In the genomic region with DNA sequence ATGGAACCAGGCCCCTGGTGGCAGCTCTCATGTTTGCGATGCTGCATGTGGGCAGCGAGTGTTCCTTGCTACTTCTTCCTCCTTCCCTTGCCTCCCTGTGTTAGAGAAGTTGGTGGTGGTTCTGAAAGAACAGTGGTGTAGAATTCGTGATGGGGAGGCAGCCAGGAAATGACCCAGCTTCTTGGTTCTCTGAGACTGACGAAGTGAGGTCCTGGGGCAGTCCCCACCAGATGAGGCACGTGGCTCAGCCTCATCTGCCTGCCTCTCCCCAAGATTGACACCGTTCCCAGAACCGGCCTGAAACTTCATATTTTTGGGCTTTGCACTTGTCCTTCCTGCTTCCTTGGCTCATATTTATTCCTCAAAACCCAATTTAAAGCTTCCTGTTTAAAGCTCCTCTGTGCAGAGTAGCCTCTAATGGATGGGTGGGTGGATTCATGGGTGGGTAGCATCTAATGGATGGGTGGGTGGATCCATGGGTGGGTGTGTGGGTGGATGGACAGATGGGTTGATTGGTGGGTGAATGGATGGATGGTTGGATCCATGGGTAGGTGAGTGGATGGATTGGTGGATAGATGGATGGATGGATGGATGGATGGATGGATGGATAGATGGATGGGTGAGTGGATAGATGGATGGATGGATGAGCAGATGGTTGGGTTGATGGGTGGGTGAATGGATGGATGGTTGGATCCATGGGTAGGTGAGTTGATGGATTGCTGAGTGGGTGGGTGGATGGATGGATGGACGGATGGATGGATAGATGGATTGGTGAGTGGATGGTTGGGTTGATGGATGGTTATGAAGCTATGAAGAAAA, we compare ENCODE assay signal across 32 cellular contexts.
"Had no signal": no experiment of that assay in that cellular context is flagged by ENCODE, and none has a peak within 500 bp of the region (broad histone marks: within the 10 kb centered on the region; RNA-seq: fewer than 3 reads in every experiment).

No MANE protein-coding gene starts in this region.

- H3K9me3 Mint-ChIP-seq: central memory CD8-positive, alpha-beta T cell; mesothelial cell of epicardium; stimulated activated naive CD8-positive, alpha-beta T cell treated with anti-CD3 and anti-CD28 coated beads, Interleukin-15, amount 100 ng/mL, for 72 hours; type B pancreatic cell; WTC11 had no signal

- H3K4me3 ChIP-seq: pancreas, prostate gland, vagina had no signal

- H3K9me3 ChIP-seq: neutrophil, pancreas, prostate gland, vagina had no signal

- H3K27ac ChIP-seq: neutrophil, pancreas, prostate gland, vagina had no signal

- H3K27me3 Mint-ChIP-seq: stimulated activated naive CD8-positive, alpha-beta T cell treated with anti-CD3 and anti-CD28 coated beads, Interleukin-15, amount 100 ng/mL, for 72 hours; type B pancreatic cell had no signal

- H3K36me3 Mint-ChIP-seq: activated CD8-positive, alpha-beta memory T cell treated with anti-CD3 and anti-CD28 coated beads, Interleukin-2, amount 10 ng/mL, durations not matched to agents 7 days and 5 days; activated naive CD8-positive, alpha-beta T cell; stimulated activated memory B cell treated with anti-CD40 and anti-IgM and Interleukin-4, amounts not matched to agents 10 μg/mL and 1 μg/mL and 100 μg/mL, for 72 hours had no signal

- ATAC-seq: activated CD8-positive, alpha-beta memory T cell treated with anti-CD3 and anti-CD28 coated beads, Interleukin-2, amount 10 ng/mL, durations not matched to agents 7 days and 5 days; activated CD8-positive, alpha-beta T cell treated with anti-CD3 and anti-CD28 coated beads, Interleukin-2, amount 10 ng/mL, durations not matched to agents 7 days and 5 days; left ventricle myocardium superior; pancreas; sciatic nerve; stimulated activated memory B cell treated with anti-CD40 and anti-IgM and Interleukin-4, amounts not matched to agents 10 μg/mL and 1 μg/mL and 100 μg/mL, for 72 hours; stimulated activated naive CD8-positive, alpha-beta T cell treated with anti-CD3 and anti-CD28 coated beads, Interleukin-15, amount 100 ng/mL, for 72 hours; T-helper 17 cell; WTC11 had no signal

- FAIRE-seq: bronchial epithelial cell, endometrium, frontal cortex, islet of Langerhans, pancreas, small intestine had no signal

- H3K4me1 ChIP-seq: pancreas had no signal

- H3K27ac Mint-ChIP-seq: activated CD8-positive, alpha-beta memory T cell treated with anti-CD3 and anti-CD28 coated beads, Interleukin-2, amount 10 ng/mL, durations not matched to agents 7 days and 5 days; activated CD8-positive, alpha-beta T cell treated with anti-CD3 and anti-CD28 coated beads, Interleukin-2, amount 10 ng/mL, durations not matched to agents 7 days and 5 days; activated naive CD8-positive, alpha-beta T cell; dendritic cell treated with granulocyte-macrophage colony-stimulating factor and Interleukin-4, amounts not matched to agents 40 ng/mL and 50 ng/mL, for 4 days; mesothelial cell of epicardium; nephron progenitor cell; stimulated activated memory B cell treated with anti-CD40 and anti-IgM and Interleukin-4, amounts not matched to agents 10 μg/mL and 1 μg/mL and 100 μg/mL, for 72 hours; T-helper 17 cell; type B pancreatic cell; WTC11 had no signal

- H3K4me1 Mint-ChIP-seq: activated CD8-positive, alpha-beta memory T cell treated with anti-CD3 and anti-CD28 coated beads, Interleukin-2, amount 10 ng/mL, durations not matched to agents 7 days and 5 days; central memory CD8-positive, alpha-beta T cell; naive B cell; nephron progenitor cell; stimulated activated memory B cell treated with anti-CD40 and anti-IgM and Interleukin-4, amounts not matched to agents 10 μg/mL and 1 μg/mL and 100 μg/mL, for 72 hours; stimulated activated naive CD8-positive, alpha-beta T cell treated with anti-CD3 and anti-CD28 coated beads, Interleukin-15, amount 100 ng/mL, for 72 hours; WTC11 had no signal

- H3K36me3 ChIP-seq: neutrophil, pancreas, prostate gland had no signal

- DNase-seq: activated CD4-positive, alpha-beta T cell treated with anti-CD3 and anti-CD28 coated beads for 1 hour; activated CD8-positive, alpha-beta memory T cell treated with anti-CD3 and anti-CD28 coated beads, Interleukin-2, amount 10 ng/mL, durations not matched to agents 7 days and 5 days; activated CD8-positive, alpha-beta T cell treated with anti-CD3 and anti-CD28 coated beads, Interleukin-2, amount 10 ng/mL, durations not matched to agents 7 days and 5 days; activated naive CD4-positive, alpha-beta T cell treated with Interleukin-2 at 50 U/mL for 16 hours; activated T-cell treated with anti-CD3 and anti-CD28 coated beads, Interleukin-2, amount 50 U/mL, for 48 hours; anterior cingulate cortex; left ventricle myocardium superior; naive B cell; nephron progenitor cell; retina; small intestine; stimulated activated CD4-positive, alpha-beta T cell treated with anti-CD3 and anti-CD28 coated beads, Interleukin-4, amount 100 ng/mL, for 24 hours; stimulated activated naive CD8-positive, alpha-beta T cell treated with anti-CD3 and anti-CD28 coated beads, Interleukin-15, amount 100 ng/mL, for 72 hours; substantia nigra; T-helper 17 cell; T1000 had no signal

- H3K27me3 ChIP-seq: neutrophil, pancreas, vagina had no signal

- H3K4me3 Mint-ChIP-seq: activated CD8-positive, alpha-beta memory T cell treated with anti-CD3 and anti-CD28 coated beads, Interleukin-2, amount 10 ng/mL, durations not matched to agents 7 days and 5 days; activated CD8-positive, alpha-beta T cell treated with anti-CD3 and anti-CD28 coated beads, Interleukin-2, amount 10 ng/mL, durations not matched to agents 7 days and 5 days; activated naive CD8-positive, alpha-beta T cell; central memory CD8-positive, alpha-beta T cell; dendritic cell treated with granulocyte-macrophage colony-stimulating factor and Interleukin-4, amounts not matched to agents 40 ng/mL and 50 ng/mL, for 4 days; mesothelial cell of epicardium; naive B cell; nephron progenitor cell; stimulated activated memory B cell treated with anti-CD40 and anti-IgM and Interleukin-4, amounts not matched to agents 10 μg/mL and 1 μg/mL and 100 μg/mL, for 72 hours; stimulated activated naive CD8-positive, alpha-beta T cell treated with anti-CD3 and anti-CD28 coated beads, Interleukin-15, amount 100 ng/mL, for 72 hours; T-helper 17 cell; type B pancreatic cell; WTC11 had no signal
